ENCODE assay signal across 8 cellular contexts in genomic region chr20:56626367-56627121, GRCh38.
DNase-seq lines count a peak whose midpoint lies in the region; ATAC-seq and TF ChIP-seq lines count a peak whose summit lies in the region.

No MANE protein-coding gene starts in this region.

- TF ChIP-seq CTCF in AG09319 (IDR thresholded peaks at IDR 0.05; ENCODE audit: low read depth, low read length): peak; percentile 23
- TF ChIP-seq CTCF in GM20000 (IDR thresholded peaks at IDR 0.05; ENCODE audit: extremely low read depth, missing control alignments): no peak

- DNase-seq in AG09319 (ENCODE audit: extremely low read depth, low read depth): no peak
- DNase-seq in GM20000 (ENCODE audit: low spot score): peak; percentile 48
- DNase-seq in astrocyte of the hippocampus (ENCODE audit: low read depth, low spot score): peak; percentile 42
- DNase-seq in kidney tubule cell (ENCODE audit: low spot score): peak; percentile 25
- DNase-seq in OCI-M1 (lab: John Stamatoyannopoulos, UW): no peak
- DNase-seq in NCI-H187 (lab: John Stamatoyannopoulos, UW): no peak

- ATAC-seq in GM21447 (IDR thresholded peaks at IDR 0.05; ENCODE audit: unreplicated experiment): no peak
- ATAC-seq in GM18907 (IDR thresholded peaks at IDR 0.05; ENCODE audit: unreplicated experiment): no peak

Comparison
In these comparisons a context has a peak if more than half of its experiments do, and no peak if none do; other contexts are left out.
1. DNase-seq: peak in GM20000 (single experiment), astrocyte of the hippocampus (single experiment) and kidney tubule cell (single experiment); none in AG09319 (single experiment), OCI-M1 (single experiment) and NCI-H187 (0 of 2).